In genomic region chr7:31423994-31424393, GRCh38 we compare ENCODE assay signal across 19 cellular contexts.
DNase-seq lines count a peak whose midpoint lies in the region; ATAC-seq, FAIRE-seq and TF ChIP-seq lines count a peak whose summit lies in the region.
"Had no signal": no experiment of that assay in that cellular context is flagged by ENCODE, and none has a peak within 500 bp of the region (broad histone marks: within the 10 kb centered on the region; RNA-seq: fewer than 3 reads in every experiment).

No MANE protein-coding gene starts in this region.

- no peak overlapping the region for H3K9ac ChIP-seq in kidney (ENCODE audit: low read length in 2 of 2)

- H3K4me3 ChIP-seq in kidney (ENCODE audit: low read length in 2 of 2): no peak overlapping the region
- H3K4me3 ChIP-seq: HAP-1 had no signal

- no peak overlapping the region for H3K27ac Mint-ChIP-seq in WTC11
- H3K27ac Mint-ChIP-seq: CD4-positive, alpha-beta memory T cell; HFFc6 had no signal

- CTCF ChIA-PET in WTC11 (lab: Charles Lee): no interaction called here

- H3K27ac ChIP-seq in kidney (ENCODE audit: low read depth in 2 of 2, low read length in 2 of 2): no peak overlapping the region

- peaks cover 5% of the 10 kb centered on the region for H3K4me1 Mint-ChIP-seq in WTC11
- H3K4me1 Mint-ChIP-seq: CD4-positive, alpha-beta memory T cell had no signal

- no peaks in the 10 kb centered on the region for H3K36me3 ChIP-seq in kidney (ENCODE audit: control insufficient read depth in 1 of 2, insufficient read depth in 2 of 2, low read length in 2 of 2)
- H3K36me3 ChIP-seq: HAP-1 had no signal

- POLR2A ChIA-PET in WTC11 (lab: Charles Lee): no interaction called here

- intact Hi-C loops in kidney (cut with DNase I): no loop called here

- no peak overlapping the region for H3K4me3 Mint-ChIP-seq in WTC11
- H3K4me3 Mint-ChIP-seq: CD4-positive, alpha-beta memory T cell; HFFc6 had no signal

- H3K36me3 Mint-ChIP-seq in WTC11: no peaks in the 10 kb centered on the region
- H3K36me3 Mint-ChIP-seq: CD4-positive, alpha-beta memory T cell had no signal

- H3K9me3 Mint-ChIP-seq in WTC11: no peaks in the 10 kb centered on the region

- TF ChIP-seq CTCF in WTC11 (IDR thresholded peaks at IDR 0.05) (no peak), kidney (IDR thresholded peaks at IDR 0.05; ENCODE audit: borderline replicate concordance, extremely low read depth, insufficient read depth) (no peak)

- no peaks in the 10 kb centered on the region for H3K4me1 ChIP-seq in kidney (ENCODE audit: control insufficient read depth in 1 of 2, insufficient read depth in 1 of 2, low read depth in 1 of 2, low read length in 2 of 2)
- H3K4me1 ChIP-seq: HAP-1 had no signal

- ATAC-seq in WTC11: no peak

- no peak for DNase-seq in WTC11 (ENCODE audit: low spot score)
- no peak for DNase-seq in kidney
- no peak for DNase-seq in OCI-M1 (lab: John Stamatoyannopoulos, UW)
- DNase-seq in kidney glomerular epithelial cell (lab: John Stamatoyannopoulos, UW): no peak
- no peak for DNase-seq in KG1 (lab: John Stamatoyannopoulos, UW)
- DNase-seq in stimulated activated CD4-positive, alpha-beta T cell treated with anti-CD3 and anti-CD28 coated beads, Interleukin-2, amount 100 ng/mL, for 24 hours: no peak
- DNase-seq: 8988T; C1 segment of cervical spinal cord; Calu3; CD4-positive, alpha-beta memory T cell; COR-L47; DMS53; DMS79 treated with DMSO at 0.1 percent for 48 hours; GOT3; HFFc6 had no signal

- FAIRE-seq in G401.6 (lab: Jason Lieb, UNC) (peak; percentile 63), kidney (lab: Jason Lieb, UNC) (peak; percentile 57)
- FAIRE-seq: GM12892, H54 had no signal

- no peaks in the 10 kb centered on the region for H3K9me3 ChIP-seq in kidney (ENCODE audit: control insufficient read depth in 1 of 2, low read length in 2 of 2)
- H3K9me3 ChIP-seq: HAP-1 had no signal

- peaks cover 2% of the 10 kb centered on the region; the same call in 1 of the 2 replicates for H3K27me3 Mint-ChIP-seq in WTC11 (ENCODE audit: low read depth)
- H3K27me3 Mint-ChIP-seq: CD4-positive, alpha-beta memory T cell had no signal

TF ChIP-seq in WTC11, 78 proteins besides CTCF, POLR2A, EP300 and RAD21:
- TF ChIP-seq ZNF416 (CRISPR knock-in tag; IDR thresholded peaks at IDR 0.05) (no peak), HMGA2 (CRISPR knock-in tag; IDR thresholded peaks at IDR 0.05) (peak; percentile 92; the same call in 1 of the 2 replicates)
